Comparison of ENCODE assay signal across 9 cellular contexts in the genomic region with DNA sequence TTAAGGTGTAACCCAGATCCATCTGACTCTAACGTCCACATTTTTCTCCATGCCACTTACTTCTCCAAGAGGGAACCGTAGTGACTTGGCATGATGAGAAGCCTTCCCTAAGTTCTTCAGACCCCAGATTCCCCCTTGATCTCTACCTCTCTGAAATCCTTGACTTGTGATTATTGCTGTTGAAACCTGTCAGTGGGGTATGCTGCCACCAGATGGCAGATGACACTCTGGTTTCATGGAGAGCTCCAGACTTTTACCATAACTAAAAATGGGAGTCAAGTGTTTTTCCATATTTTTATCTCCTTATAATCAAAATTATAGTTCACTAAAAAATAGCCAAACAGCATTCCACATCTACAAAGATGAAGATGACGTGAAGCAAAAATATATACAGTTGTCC.
DNase-seq lines count a peak whose midpoint lies in the region; ATAC-seq and TF ChIP-seq lines count a peak whose summit lies in the region.
"Had no signal": no experiment of that assay in that cellular context is flagged by ENCODE, and none has a peak within 500 bp of the region (broad histone marks: within the 10 kb centered on the region; RNA-seq: fewer than 3 reads in every experiment).

No MANE protein-coding gene starts in this region.

- no peak overlapping the region for H3K56ac ChIP-seq in IMR-90 (ENCODE audit: extremely low read depth, insufficient read depth, low read length)

- no peak overlapping the region for H3K4me3 Mint-ChIP-seq in naive thymus-derived CD8-positive, alpha-beta T cell

- peak overlapping the region; percentile 53 for H2BK20ac ChIP-seq in IMR-90 (ENCODE audit: low read depth, low read length)

- H3K9ac ChIP-seq in IMR-90 (ENCODE audit: low read depth, low read length): no peak overlapping the region

- H3K27me3 ChIP-seq in IMR-90 (ENCODE audit: control insufficient read depth, insufficient read depth, low read length) (peaks cover 7% of the 10 kb centered on the region; the same call in 1 of the 2 replicates), brain microvascular endothelial cell (replicated peaks) (peaks cover 2% of the 10 kb centered on the region), lower lobe of right lung (ENCODE audit: low read depth) (no peaks in the 10 kb centered on the region)

- no peak overlapping the region for H2AFZ ChIP-seq in IMR-90 (replicated peaks; ENCODE audit: low read length, poor library complexity)

- no peak overlapping the region for H4K8ac ChIP-seq in IMR-90 (ENCODE audit: low read depth in 2 of 2, low read length in 2 of 2)

- intact Hi-C loops in IMR-90 (cut with micrococcal nuclease) (no loop called here), lower lobe of right lung (cut with DNase I) (no loop called here)

- H3K4me1 ChIP-seq in IMR-90 (ENCODE audit: control insufficient read depth, insufficient read depth, low read length): peaks cover 4% of the 10 kb centered on the region
- no peaks in the 10 kb centered on the region for H3K4me1 ChIP-seq in lower lobe of right lung

- H2BK120ac ChIP-seq in IMR-90 (ENCODE audit: low read depth, low read length): no peak overlapping the region

- H3K9me1 ChIP-seq in IMR-90 (ENCODE audit: insufficient read depth, low read length): no peaks in the 10 kb centered on the region

- no peaks in the 10 kb centered on the region for H3K79me1 ChIP-seq in IMR-90 (ENCODE audit: low read depth in 1 of 2, low read length in 2 of 2)

- no peaks in the 10 kb centered on the region for H4K20me1 ChIP-seq in IMR-90 (ENCODE audit: insufficient read depth, low read length)

- no peaks in the 10 kb centered on the region for H3K4me1 Mint-ChIP-seq in naive thymus-derived CD8-positive, alpha-beta T cell

- CTCF ChIA-PET in IMR-90 (lab: Yijun Ruan, JAX): no interaction called here

- H3K27ac Mint-ChIP-seq in naive thymus-derived CD8-positive, alpha-beta T cell: no peak overlapping the region

- no peak overlapping the region for H3K27ac ChIP-seq in IMR-90 (ENCODE audit: insufficient read depth, low read length)
- H3K27ac ChIP-seq in brain microvascular endothelial cell: no peak overlapping the region
- H3K27ac ChIP-seq in lower lobe of right lung: no peak overlapping the region

- H3K4me3 ChIP-seq in IMR-90 (ENCODE audit: insufficient read depth, low read depth, low read length): no peak overlapping the region
- no peak overlapping the region for H3K4me3 ChIP-seq in brain microvascular endothelial cell (ENCODE audit: low read depth, low read length)
- H3K4me3 ChIP-seq in lower lobe of right lung: no peak overlapping the region

- H3K36me3 ChIP-seq in IMR-90 (ENCODE audit: control insufficient read depth, insufficient read depth, low read length) (no peaks in the 10 kb centered on the region), brain microvascular endothelial cell (replicated peaks) (no peaks in the 10 kb centered on the region), lower lobe of right lung (no peaks in the 10 kb centered on the region)

- peak overlapping the region; percentile 55; the same call in 1 of the 2 replicates for H2AK5ac ChIP-seq in IMR-90 (ENCODE audit: low read depth, low read length)

- no peak overlapping the region for H2BK5ac ChIP-seq in IMR-90 (ENCODE audit: low read depth, low read length, poor library complexity, severe bottlenecking)

- H2BK15ac ChIP-seq in IMR-90 (ENCODE audit: low read depth, low read length): no peak overlapping the region

- dilution Hi-C loops in IMR-90 (cut with HindIII; ENCODE audit: low sequenced_read_pairs, unreplicated experiment): no loop called here

- TF ChIP-seq RAD21 in IMR-90 (IDR thresholded peaks at IDR 0.05; ENCODE audit: low read length): peak; percentile 70

- POLR2A ChIA-PET in IMR-90 (lab: Charles Lee; ENCODE audit: unreplicated experiment): interaction anchor here (0.6 kb wide), 1 partner anchor 135 kb away, joined by 3 read pairs; no protein-coding TSS in a partner anchor
- POLR2A ChIA-PET in naive thymus-derived CD8-positive, alpha-beta T cell (lab: Charles Lee): no interaction called here

- H3K9me3 ChIP-seq in IMR-90 (ENCODE audit: control insufficient read depth, insufficient read depth, low read length) (no peaks in the 10 kb centered on the region), lower lobe of right lung (no peaks in the 10 kb centered on the region)

- no peak overlapping the region for H3K14ac ChIP-seq in IMR-90 (replicated peaks; ENCODE audit: low read depth, low read length)

- no peak overlapping the region for H3K4me2 ChIP-seq in IMR-90 (ENCODE audit: low read depth, low read length)

- H4K91ac ChIP-seq in IMR-90 (ENCODE audit: insufficient read depth, low read depth, low read length): peak overlapping the region; percentile 33; the same call in 1 of the 2 replicates

- in situ Hi-C loops in IMR-90 (cut with MboI; ENCODE audit: low sequenced_read_pairs) (no loop called here), brain microvascular endothelial cell (cut with HindIII; ENCODE audit: low pct_ligation_motif_present, low sequenced_read_pairs) (no loop called here)

- BruUV-seq in IMR-90 (replicated peaks; lab: Mats Ljungman, UMichigan): no TSS peak

- no peak overlapping the region for H3K18ac ChIP-seq in IMR-90 (ENCODE audit: low read depth, low read length)

- H3K23ac ChIP-seq in IMR-90 (ENCODE audit: low read depth, low read length): no peak overlapping the region

- DNase-seq in DMS53 (lab: John Stamatoyannopoulos, UW) (peak; percentile 73), IMR-90 (peak; percentile 35), brain microvascular endothelial cell (peak; percentile 27), lower lobe of right lung (no peak), AG20443 (ENCODE audit: low spot score) (no peak)
- no peak for DNase-seq in naive thymus-derived CD8-positive, alpha-beta T cell
- no peak for DNase-seq in effector CD4-positive, alpha-beta T cell
- DNase-seq: activated CD4-positive, CD25-positive, alpha-beta regulatory T cell had no signal

- no peak for TF ChIP-seq POLR2A in IMR-90 (IDR thresholded peaks at IDR 0.05; ENCODE audit: low read depth, low read length)

- H3K36me3 Mint-ChIP-seq in naive thymus-derived CD8-positive, alpha-beta T cell: no peaks in the 10 kb centered on the region

- H4K5ac ChIP-seq in IMR-90 (ENCODE audit: low read depth, low read length): no peak overlapping the region; the same call in 1 of the 2 replicates

- WGBS in IMR-90 (ENCODE audit: extremely low coverage in 2 of 2, insufficient read length in 1 of 2), 2 experiments: no CpG with 5 or more reads among the region's 3 CpGs

- peaks cover 0 to 6% (median 0%) of the 10 kb centered on the region in 9 donors for H3K9me3 Mint-ChIP-seq in naive thymus-derived CD8-positive, alpha-beta T cell

- no peak overlapping the region for H2AK9ac ChIP-seq in IMR-90 (replicated peaks; ENCODE audit: low read depth, low read length, poor library complexity)

- ATAC-seq in IMR-90 (ENCODE audit: low read depth) (no peak), lower lobe of right lung (no peak), HG02642 (IDR thresholded peaks at IDR 0.05; ENCODE audit: poor library complexity, unreplicated experiment) (no peak)
- ATAC-seq in naive thymus-derived CD8-positive, alpha-beta T cell: no peak

- peak; percentile 50 for TF ChIP-seq CTCF in IMR-90 (conservative IDR thresholded peaks at IDR 0.05; ENCODE audit: low read depth, low read length)
- peak; percentile 70 for TF ChIP-seq CTCF in brain microvascular endothelial cell (IDR thresholded peaks at IDR 0.05; ENCODE audit: low read depth, low read length, missing control alignments)
- peak; percentile 28 for TF ChIP-seq CTCF in lower lobe of right lung (IDR thresholded peaks at IDR 0.05)

- peak overlapping the region; percentile 68 for H3K4ac ChIP-seq in IMR-90 (ENCODE audit: low read depth, low read length)

- peaks cover 4 to 29% (median 9%) of the 10 kb centered on the region in 5 donors for H3K27me3 Mint-ChIP-seq in naive thymus-derived CD8-positive, alpha-beta T cell

TF ChIP-seq in IMR-90, 13 proteins besides CTCF, POLR2A, EP300 and RAD21:
- TF ChIP-seq CHD1 (IDR thresholded peaks at IDR 0.05; ENCODE audit: low read depth, low read length): no peak
- TF ChIP-seq SMC3 (IDR thresholded peaks at IDR 0.05; ENCODE audit: low read depth, low read length): peak; percentile 80
- TF ChIP-seq NFE2L2 (IDR thresholded peaks at IDR 0.05; ENCODE audit: low read depth, low read length): no peak
- TF ChIP-seq, protein P1, sequence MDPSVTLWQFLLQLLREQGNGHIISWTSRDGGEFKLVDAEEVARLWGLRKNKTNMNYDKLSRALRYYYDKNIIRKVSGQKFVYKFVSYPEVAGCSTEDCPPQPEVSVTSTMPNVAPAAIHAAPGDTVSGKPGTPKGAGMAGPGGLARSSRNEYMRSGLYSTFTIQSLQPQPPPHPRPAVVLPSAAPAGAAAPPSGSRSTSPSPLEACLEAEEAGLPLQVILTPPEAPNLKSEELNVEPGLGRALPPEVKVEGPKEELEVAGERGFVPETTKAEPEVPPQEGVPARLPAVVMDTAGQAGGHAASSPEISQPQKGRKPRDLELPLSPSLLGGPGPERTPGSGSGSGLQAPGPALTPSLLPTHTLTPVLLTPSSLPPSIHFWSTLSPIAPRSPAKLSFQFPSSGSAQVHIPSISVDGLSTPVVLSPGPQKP (IDR thresholded peaks at IDR 0.05; ENCODE audit: borderline replicate concordance, low read depth, low read length): no peak
TF ChIP-seq in IMR-90: peak in this region for 1.

Comparison
In these comparisons a context has a peak if more than half of its experiments do, and no peak if none do; other contexts are left out.
1. DNase-seq: peak in DMS53 (single experiment), IMR-90 (single experiment) and brain microvascular endothelial cell (single experiment); none in lower lobe of right lung (single experiment), naive thymus-derived CD8-positive, alpha-beta T cell (0 of 10), effector CD4-positive, alpha-beta T cell (single experiment) and AG20443 (single experiment).
2. Peak in every context shown above with its lines, with median percentiles within 50 percentile points of each other: CTCF ChIP-seq.